Comparison of ENCODE assay signal across 1 cellular context in genomic region chr4:123380728-123381716, GRCh38.
TF ChIP-seq lines count a peak whose summit lies in the region.

No MANE protein-coding gene starts in this region.

TF ChIP-seq in GM12878, 131 proteins besides CTCF, POLR2A, EP300 and RAD21:
- no peak for TF ChIP-seq ZNF592 (IDR thresholded peaks at IDR 0.05)
- no peak for TF ChIP-seq SPI1 (IDR thresholded peaks at IDR 0.05; ENCODE audit: borderline replicate concordance, insufficient read depth, low read depth, low read length)
- no peak for TF ChIP-seq POU2F2 (IDR thresholded peaks at IDR 0.05; ENCODE audit: borderline replicate concordance, low read depth, low read length)
- no peak for TF ChIP-seq NR2F1 (conservative IDR thresholded peaks at IDR 0.05)
- TF ChIP-seq NR2C2 (IDR thresholded peaks at IDR 0.05; ENCODE audit: borderline replicate concordance, control insufficient read depth, insufficient read length, low read depth): no peak
